In genomic region chr17:35432176-35433074, GRCh38 we compare ENCODE assay signal across 8 cellular contexts. TPM values are rescaled to one million over a fixed set of nuclear protein-coding genes. Genes with fewer than 3 reads are reported as not detected.
A peak's percentile ranks its signal among the peaks of the same experiment; 100 is the strongest.
DNase-seq lines count a peak whose midpoint lies in the region; ATAC-seq and TF ChIP-seq lines count a peak whose summit lies in the region.

Gene SLFN12 (minus strand): TSS chr17:35432500. CDS start chr17:35423028, 9,472 bp downstream.

- H3K27me3 Mint-ChIP-seq in endodermal cell (ENCODE audit: insufficient read depth) (peaks cover 5% of the 10 kb centered on the region), mesothelial cell of epicardium (ENCODE audit: low read depth) (no peaks in the 10 kb centered on the region)

- H3K9ac ChIP-seq in endodermal cell (ENCODE audit: extremely low read depth, low read length, poor library complexity, severe bottlenecking) (no peak within 1 kb of the TSS), subcutaneous abdominal adipose tissue (ENCODE audit: low read length in 5 of 5) (peak within 1 kb of the TSS; percentile 67 to 80 (median 76))

- H3K9me3 Mint-ChIP-seq in endodermal cell = peaks cover 6% of the 10 kb centered on the region
- no peaks in the 10 kb centered on the region for H3K9me3 Mint-ChIP-seq in mesothelial cell of epicardium

- TF ChIP-seq CTCF in endodermal cell (conservative IDR thresholded peaks at IDR 0.05) (no peak), mesothelial cell of epicardium (IDR thresholded peaks at IDR 0.05; ENCODE audit: unreplicated experiment) (no peak)

- no peaks in the 10 kb centered on the region for H3K9me3 ChIP-seq in endodermal cell (ENCODE audit: control insufficient read depth, low read length)
- H3K9me3 ChIP-seq in subcutaneous abdominal adipose tissue (ENCODE audit: control insufficient read depth in 5 of 5, low read length in 5 of 5) = no peaks in the 10 kb centered on the region

- H3K36me3 Mint-ChIP-seq in endodermal cell (ENCODE audit: low read depth) = no peaks in the 10 kb centered on the region
- no peaks in the 10 kb centered on the region for H3K36me3 Mint-ChIP-seq in mesothelial cell of epicardium

- WGBS in endodermal cell (ENCODE audit: insufficient coverage in 1 of 2, insufficient read length in 1 of 2), 2 experiments = 82 to 86% methylated on average over 18 to 22 of the region's 22 CpGs

- H3K4me3 Mint-ChIP-seq in endodermal cell (peak within 1 kb of the TSS; percentile 47), mesothelial cell of epicardium (peak within 1 kb of the TSS; percentile 84)

- peak within 1 kb of the TSS; percentile 82 for H3K27ac ChIP-seq in endodermal cell (ENCODE audit: low read depth, low read length)
- peak within 1 kb of the TSS; percentile 98 for H3K27ac ChIP-seq in subcutaneous abdominal adipose tissue (ENCODE audit: low read depth, low read length)

- H3K36me3 ChIP-seq in endodermal cell (ENCODE audit: control insufficient read depth, insufficient read depth, low read length) (no peaks in the 10 kb centered on the region), subcutaneous abdominal adipose tissue (ENCODE audit: control insufficient read depth in 5 of 5, insufficient read depth in 5 of 5, low read length in 5 of 5) (peaks cover 0 to 4% (median 0%) of the 10 kb centered on the region in 5 donors)

- H3K4me1 Mint-ChIP-seq in endodermal cell (no peaks in the 10 kb centered on the region), mesothelial cell of epicardium (peaks cover 42% of the 10 kb centered on the region)

- H3K27me3 ChIP-seq in endodermal cell (ENCODE audit: control insufficient read depth, insufficient read depth, low read length, poor library complexity, severe bottlenecking) (no peaks in the 10 kb centered on the region), subcutaneous abdominal adipose tissue (ENCODE audit: control insufficient read depth in 5 of 5, insufficient read depth in 4 of 5, low read length in 5 of 5) (no peaks in the 10 kb centered on the region)

- DNase-seq in C1 segment of cervical spinal cord (lab: John Stamatoyannopoulos, UW) (peak in 10 of 14 donors; percentile 4 to 45 (median 22)), HS-5 (ENCODE audit: low read depth) (peak; percentile 83), endodermal cell (peak; percentile 65), mesothelial cell of epicardium (ENCODE audit: low spot score in 2 of 2, unreplicated experiment in 2 of 2) (peak in 1 of 2 experiments; percentile 45), RPMI8226 (no peak)
- DNase-seq in activated CD4-positive, alpha-beta T cell treated with anti-CD3 and anti-CD28 coated beads, Interleukin-2, amount 50 U/mL, for 24 hours (ENCODE audit: low read depth in 1 of 2, low spot score in 1 of 2) = peak; percentile 8 to 35

- ATAC-seq in GM21367 (IDR thresholded peaks at IDR 0.05; ENCODE audit: unreplicated experiment) = peak; percentile 73

- H3K27ac Mint-ChIP-seq in endodermal cell (peak within 1 kb of the TSS; percentile 89), mesothelial cell of epicardium (peak within 1 kb of the TSS; percentile 99)

- H3K4me3 ChIP-seq in endodermal cell (ENCODE audit: low read length) (no peak within 1 kb of the TSS), subcutaneous abdominal adipose tissue (ENCODE audit: low read depth in 1 of 5, low read length in 5 of 5) (peak within 1 kb of the TSS; percentile 80 to 97 (median 87))

- H3K4me1 ChIP-seq in endodermal cell (ENCODE audit: control insufficient read depth, insufficient read depth, low read length) = no peaks in the 10 kb centered on the region
- peaks cover 7 to 30% (median 25%) of the 10 kb centered on the region in 5 donors for H3K4me1 ChIP-seq in subcutaneous abdominal adipose tissue (ENCODE audit: control insufficient read depth in 5 of 5, insufficient read depth in 5 of 5, low read length in 5 of 5)

RNA-seq across cellular contexts. Expression of gene SLFN12, which starts in this region (rescaled TPM):
- total RNA-seq in endodermal cell = 1 to 10 TPM; 3.7 to 4.9 TPM
- polyA plus RNA-seq in endodermal cell (2013, experiment 1 of 2) = 1.1 TPM
- polyA plus RNA-seq in endodermal cell (2013, experiment 2 of 2) = 0.83 TPM
- 18.4 to 19.5 TPM (median 18.8 TPM) in 3 replicates for total RNA-seq in mesothelial cell of epicardium
